ENCODE assay signal across 10 cellular contexts in genomic region chr3:134313839-134314587, GRCh38.
DNase-seq lines count a peak whose midpoint lies in the region; FAIRE-seq and TF ChIP-seq lines count a peak whose summit lies in the region.
"Had no signal": no experiment of that assay in that cellular context is flagged by ENCODE, and none has a peak within 500 bp of the region (broad histone marks: within the 10 kb centered on the region; RNA-seq: fewer than 3 reads in every experiment).

No MANE protein-coding gene starts in this region.

- FAIRE-seq in frontal cortex (lab: Jason Lieb, UNC), result no peak

- in situ Hi-C loops in astrocyte of the cerebellum (cut with HindIII; ENCODE audit: low sequenced_read_pairs), result loop anchor here (25.0 kb wide), 1 partner anchor 173 kb away; the partner anchor contains the start of genes ANAPC13 and CEP63

- no peaks in the 10 kb centered on the region for H3K27me3 ChIP-seq in right atrium auricular region

- TF ChIP-seq CTCF in astrocyte of the cerebellum (IDR thresholded peaks at IDR 0.05; ENCODE audit: low read depth, low read length, missing control alignments), result no peak
- TF ChIP-seq CTCF in right atrium auricular region (IDR thresholded peaks at IDR 0.05), result no peak

- peak overlapping the region; percentile 82 to 88 for H3K27ac ChIP-seq in right atrium auricular region

- no peaks in the 10 kb centered on the region for H3K36me3 ChIP-seq in right atrium auricular region

- DNase-seq in EL, result peak; percentile 56
- no peak for DNase-seq in astrocyte of the cerebellum (ENCODE audit: low read depth)
- peak; percentile 56 for DNase-seq in right atrium auricular region (ENCODE audit: low spot score)
- DNase-seq in renal cortical epithelial cell (ENCODE audit: low read depth), result peak; percentile 53
- no peak for DNase-seq in frontal cortex (ENCODE audit: low spot score in 2 of 2)
- no peak for DNase-seq in NCI-H82 (lab: John Stamatoyannopoulos, UW)
- DNase-seq in middle frontal gyrus (ENCODE audit: extremely low spot score, low spot score), result no peak
- DNase-seq in activated CD4-positive, alpha-beta T cell treated with anti-CD3 and anti-CD28 coated beads, Interleukin-2, amount 50 U/mL, for 1 hour, result no peak
- DNase-seq: activated CD4-positive, alpha-beta T cell treated with anti-CD3 and anti-CD28 coated beads for 4 hours; NCI-H774 had no signal

- H3K4me1 ChIP-seq in right atrium auricular region, result peaks cover 0 to 50% of the 10 kb centered on the region in 2 donors

- no peaks in the 10 kb centered on the region for H3K9me3 ChIP-seq in right atrium auricular region

- H3K4me3 ChIP-seq in astrocyte of the cerebellum (ENCODE audit: low read depth, low read length) (peak overlapping the region; percentile 38), right atrium auricular region (peak overlapping the region; percentile 34 to 53)

Comparison
In these comparisons a context has a peak if more than half of its experiments do, and no peak if none do; other contexts are left out.
1. DNase-seq: peak in EL (single experiment), right atrium auricular region (single experiment) and renal cortical epithelial cell (single experiment); none in astrocyte of the cerebellum (single experiment), frontal cortex (0 of 2), NCI-H82 (single experiment), middle frontal gyrus (single experiment) and activated CD4-positive, alpha-beta T cell treated with anti-CD3 and anti-CD28 coated beads, Interleukin-2, amount 50 U/mL, for 1 hour (single experiment).